9 cellular contexts compared by ENCODE assay signal in genomic region chr13:92896842-92897241, GRCh38.
DNase-seq lines count a peak whose midpoint lies in the region; TF ChIP-seq lines count a peak whose summit lies in the region.
"Had no signal": no experiment of that assay in that cellular context is flagged by ENCODE, and none has a peak within 500 bp of the region (broad histone marks: within the 10 kb centered on the region; RNA-seq: fewer than 3 reads in every experiment).

No MANE protein-coding gene starts in this region.

- H3K4me1 ChIP-seq in sigmoid colon, result peaks cover 0 to 9% (median 0%) of the 10 kb centered on the region in 4 donors

- TF ChIP-seq EP300 in sigmoid colon (IDR thresholded peaks at IDR 0.05), result no peak

- no peak overlapping the region for H3K27ac ChIP-seq in sigmoid colon

- no peak overlapping the region for H3K4me3 ChIP-seq in cardiac fibroblast (replicated peaks in 1 of 2; ENCODE audit: low read depth in 2 of 2, low read length in 2 of 2)
- no peak overlapping the region for H3K4me3 ChIP-seq in sigmoid colon

- WGBS in sigmoid colon, 2 donors, result 53 to 71% methylated on average over 2 of the region's 2 CpGs

- TF ChIP-seq CTCF in cardiac fibroblast (IDR thresholded peaks at IDR 0.05; ENCODE audit: low read depth, low read length) (no peak), sigmoid colon (IDR thresholded peaks at IDR 0.05) (no peak)

- DNase-seq in NCI-H526 (lab: John Stamatoyannopoulos, UW), result peak; percentile 48 to 66
- DNase-seq in NCI-H526 treated with DMSO at 0.1 percent for 48 hours (lab: John Stamatoyannopoulos, UW), result no peak
- DNase-seq in NCI-H524 (lab: John Stamatoyannopoulos, UW), result peak; percentile 23 to 69
- DNase-seq in cardiac fibroblast (ENCODE audit: low read depth in 2 of 2), result peak; percentile 25 to 57
- peak; percentile 35 for DNase-seq in renal cortical epithelial cell (ENCODE audit: low read depth)
- no peak for DNase-seq in sigmoid colon
- DNase-seq in CD1c-positive myeloid dendritic cell (ENCODE audit: extremely low spot score), result no peak
- no peak for DNase-seq in OCI-M2 (lab: John Stamatoyannopoulos, UW; ENCODE audit: unreplicated experiment)
- DNase-seq: effector memory CD8-positive, alpha-beta T cell had no signal

- no peaks in the 10 kb centered on the region for H3K9me3 ChIP-seq in sigmoid colon

- H3K36me3 ChIP-seq in sigmoid colon, result no peaks in the 10 kb centered on the region

- H3K27me3 ChIP-seq in sigmoid colon, result no peaks in the 10 kb centered on the region

- TF ChIP-seq POLR2A in sigmoid colon (IDR thresholded peaks at IDR 0.05), result no peak

- intact Hi-C loops in sigmoid colon (cut with DNase I), result no loop called here

Comparison
In these comparisons a context has a peak if more than half of its experiments do, and no peak if none do; other contexts are left out.
1. DNase-seq: peak in NCI-H526 (2 of 2), NCI-H524 (2 of 2), cardiac fibroblast (2 of 2) and renal cortical epithelial cell (single experiment); none in NCI-H526 treated with DMSO at 0.1 percent for 48 hours (single experiment), sigmoid colon (single experiment), CD1c-positive myeloid dendritic cell (single experiment) and OCI-M2 (single experiment).